22 cellular contexts compared by ENCODE assay signal in the genomic region with DNA sequence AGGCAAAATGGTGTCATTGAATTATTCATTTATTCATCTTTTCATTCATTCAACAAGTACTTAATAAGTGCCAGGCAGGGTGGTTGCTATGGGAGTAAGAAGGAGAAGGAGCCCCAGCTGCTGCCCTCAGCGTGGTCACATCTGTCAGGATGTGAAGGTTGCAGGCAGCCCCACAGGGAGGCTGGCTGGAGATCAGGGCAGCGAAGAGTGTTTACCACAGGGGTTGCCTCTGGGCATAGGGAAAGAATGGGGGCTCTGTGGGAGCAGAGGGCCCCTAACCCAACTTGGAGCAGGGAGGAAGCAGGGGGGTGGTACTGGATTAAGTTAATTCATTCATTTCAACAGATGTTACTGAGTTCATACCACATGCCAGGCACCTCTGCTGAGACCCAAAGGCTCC. TPM values are rescaled to one million over a fixed set of nuclear protein-coding genes. Genes with fewer than 3 reads are reported as not detected.
DNase-seq lines count a peak whose midpoint lies in the region; ATAC-seq and TF ChIP-seq lines count a peak whose summit lies in the region.
"Had no signal": no experiment of that assay in that cellular context is flagged by ENCODE, and none has a peak within 500 bp of the region (broad histone marks: within the 10 kb centered on the region; RNA-seq: fewer than 3 reads in every experiment).

No MANE protein-coding gene starts in this region.

- peak overlapping the region; percentile 45 for H3K4me3 Mint-ChIP-seq in T-helper 2 cell treated with Interferon-gamma antibody and Interleukin-4, amounts not matched to agents 5 μg/mL and 100 μg/mL, for 36 hours
- H3K4me3 Mint-ChIP-seq: CD4-positive, CD25-positive, alpha-beta regulatory T cell had no signal

- H3K9me3 ChIP-seq in spleen (no peaks in the 10 kb centered on the region), testis (no peaks in the 10 kb centered on the region)
- H3K9me3 ChIP-seq: breast epithelium, MG63 had no signal

- DNase-seq in T-helper 2 cell treated with Interferon-gamma antibody and Interleukin-4, amounts not matched to agents 5 μg/mL and 100 μg/mL, for 36 hours (ENCODE audit: low spot score) = no peak
- DNase-seq in T-helper 2 cell = no peak
- DNase-seq in MV-4-11 (lab: John Stamatoyannopoulos, UW) = peak; percentile 51
- no peak for DNase-seq in spleen
- DNase-seq in testis = no peak
- no peak for DNase-seq in NCI-H1417 (lab: John Stamatoyannopoulos, UW)
- DNase-seq: activated CD4-positive, alpha-beta T cell treated with anti-CD3 and anti-CD28 coated beads, Interleukin-2, amount 50 U/mL, for 1 hour; activated CD8-positive, alpha-beta memory T cell treated with anti-CD3 and anti-CD28 coated beads, Interleukin-2, amount 10 ng/mL, durations not matched to agents 7 days and 5 days; activated naive CD4-positive, alpha-beta T cell treated with anti-CD3 and anti-CD28 coated beads, Interleukin-2, amount 50 U/mL, for 16 hours; amniotic stem cell; CD4-positive, CD25-positive, alpha-beta regulatory T cell; erythroblast; KBM-7; MG63; NCI-H1417 treated with DMSO at 0.1 percent for 48 hours; NCI-H2081 treated with DMSO at 0.1 percent for 48 hours had no signal

- intact Hi-C loops in spleen (cut with DNase I; ENCODE audit: low total_unique reads) (loop anchor here (10.0 kb wide), 1 partner anchor 67 kb away; no protein-coding TSS in a partner anchor), testis (cut with DNase I; ENCODE audit: low total_unique reads) (loop anchor here (10.0 kb wide), 1 partner anchor 67 kb away; no protein-coding TSS in a partner anchor)

- H3K4me1 ChIP-seq in spleen (peaks cover 19 to 96% (median 59%) of the 10 kb centered on the region in 6 donors), testis (no peaks in the 10 kb centered on the region)
- H3K4me1 ChIP-seq: breast epithelium had no signal

- no peak for TF ChIP-seq POLR2A in spleen (IDR thresholded peaks at IDR 0.05)
- no peak for TF ChIP-seq POLR2A in testis (IDR thresholded peaks at IDR 0.05)

- peak overlapping the region; percentile 3 for H3K27ac ChIP-seq in cingulate gyrus (ENCODE audit: low read depth, low read length)
- peak overlapping the region in 5 of 8 donors; percentile 24 to 82 (median 71) for H3K27ac ChIP-seq in spleen
- H3K27ac ChIP-seq in testis = no peak overlapping the region
- H3K27ac ChIP-seq: 22Rv1, breast epithelium had no signal

- peak overlapping the region in 6 of 8 donors; percentile 7 to 64 (median 25) for H3K4me3 ChIP-seq in spleen
- no peak overlapping the region for H3K4me3 ChIP-seq in testis
- H3K4me3 ChIP-seq: breast epithelium, MG63 had no signal

- H3K36me3 ChIP-seq in spleen (peaks cover 0 to 38% (median 4%) of the 10 kb centered on the region in 6 donors), testis (ENCODE audit: low read depth, missing control alignments) (no peaks in the 10 kb centered on the region)
- H3K36me3 ChIP-seq: breast epithelium, MG63 had no signal

- H3K4me1 Mint-ChIP-seq in T-helper 2 cell treated with Interferon-gamma antibody and Interleukin-4, amounts not matched to agents 5 μg/mL and 100 μg/mL, for 36 hours (ENCODE audit: low read depth) = peaks cover 13% of the 10 kb centered on the region

- no peaks in the 10 kb centered on the region for H3K36me3 Mint-ChIP-seq in T-helper 2 cell treated with Interferon-gamma antibody and Interleukin-4, amounts not matched to agents 5 μg/mL and 100 μg/mL, for 36 hours (ENCODE audit: low read depth)
- H3K36me3 Mint-ChIP-seq: activated CD8-positive, alpha-beta memory T cell treated with anti-CD3 and anti-CD28 coated beads, Interleukin-2, amount 10 ng/mL, durations not matched to agents 7 days and 5 days had no signal

- ATAC-seq in GM21447 (IDR thresholded peaks at IDR 0.05; ENCODE audit: unreplicated experiment) = no peak

- no peak overlapping the region for H3K27ac Mint-ChIP-seq in T-helper 2 cell treated with Interferon-gamma antibody and Interleukin-4, amounts not matched to agents 5 μg/mL and 100 μg/mL, for 36 hours
- H3K27ac Mint-ChIP-seq: activated CD8-positive, alpha-beta memory T cell treated with anti-CD3 and anti-CD28 coated beads, Interleukin-2, amount 10 ng/mL, durations not matched to agents 7 days and 5 days had no signal

- no peaks in the 10 kb centered on the region for H3K27me3 Mint-ChIP-seq in T-helper 2 cell treated with Interferon-gamma antibody and Interleukin-4, amounts not matched to agents 5 μg/mL and 100 μg/mL, for 36 hours (ENCODE audit: low read depth)
- H3K27me3 Mint-ChIP-seq: activated CD8-positive, alpha-beta memory T cell treated with anti-CD3 and anti-CD28 coated beads, Interleukin-2, amount 10 ng/mL, durations not matched to agents 7 days and 5 days; CD4-positive, CD25-positive, alpha-beta regulatory T cell had no signal

- no peaks in the 10 kb centered on the region for H3K27me3 ChIP-seq in spleen (replicated peaks in 1 of 7)
- H3K27me3 ChIP-seq in testis = no peaks in the 10 kb centered on the region
- H3K27me3 ChIP-seq: breast epithelium, MG63 had no signal

- no peak for TF ChIP-seq CTCF in spleen (IDR thresholded peaks at IDR 0.05 in 8 of 11, conservative IDR thresholded peaks at IDR 0.05 in 3 of 11)
- TF ChIP-seq CTCF in testis (IDR thresholded peaks at IDR 0.05) = no peak

- no peaks in the 10 kb centered on the region for H3K9me3 Mint-ChIP-seq in T-helper 2 cell treated with Interferon-gamma antibody and Interleukin-4, amounts not matched to agents 5 μg/mL and 100 μg/mL, for 36 hours
- H3K9me3 Mint-ChIP-seq: CD4-positive, CD25-positive, alpha-beta regulatory T cell had no signal

- 27 to 39% (median 33%) methylated on average over 2 of the region's 2 CpGs for WGBS in spleen, 5 donors
- WGBS in testis, 2 donors = 57 to 95% methylated on average over 2 of the region's 2 CpGs

RNA-seq across cellular contexts. Expression of gene PCDH12, which starts 6.0 kb away (rescaled TPM):
- total RNA-seq in spleen = 10 to 100 TPM; 21.3 to 72.0 (median 39.5) TPM
- polyA plus RNA-seq in spleen = 1 to 10 TPM; 2.1 to 5.2 (median 3.4) TPM
- 1 to 10 TPM in 1 of 2 donors, under 1 TPM in 1; 0.31 to 2.0 TPM for total RNA-seq in testis
- polyA plus RNA-seq in testis (ENCODE audit: insufficient read depth, low read depth, low replicate concordance) = 1.6 TPM
- total RNA-seq: CD4-positive, CD25-positive, alpha-beta regulatory T cell; myocyte; RPMI7951 had no signal

RNA-seq across cellular contexts. Expression of gene RNF14, which starts 16.9 kb away (rescaled TPM):
- 10 to 100 TPM; 42.5 to 60.2 (median 45.8) TPM for total RNA-seq in spleen
- 10 to 100 TPM; 13.6 to 24.3 (median 21.8) TPM for polyA plus RNA-seq in spleen
- total RNA-seq in testis = 100 to 1,000 TPM in 1 of 2 donors, 10 to 100 TPM in 1; 98.8 to 101 TPM
- 149 TPM for polyA plus RNA-seq in testis (ENCODE audit: insufficient read depth, low read depth, low replicate concordance)

RNA-seq across cellular contexts. Expression of gene DELE1, which starts 28.4 kb away (rescaled TPM):
- total RNA-seq in spleen = 100 to 1,000 TPM; 101 to 194 (median 149) TPM
- 10 to 100 TPM; 36.1 to 83.3 (median 69.7) TPM for polyA plus RNA-seq in spleen
- 10 to 100 TPM; 69.9 to 75.8 TPM for total RNA-seq in testis
- polyA plus RNA-seq in testis (ENCODE audit: insufficient read depth, low read depth, low replicate concordance) = 51.2 TPM

Comparison
In these comparisons a context has a peak if more than half of its experiments do, and no peak if none do; other contexts are left out.
1. H3K27ac ChIP-seq: peak in cingulate gyrus (single experiment) and spleen (5 of 8); none in testis (0 of 2).
2. H3K4me3 ChIP-seq: peak in spleen (6 of 8); none in testis (0 of 2).
3. RNA of gene PCDH12, which starts 6.0 kb away (total RNA-seq): 21.3 to 72.0 TPM in spleen; 0.31 to 2.0 TPM in testis; every median in the first group is over 4 times any median in the second.